Comparison of ENCODE assay signal across 25 cellular contexts in genomic region chr5:151793358-151793757, GRCh38. TPM values are rescaled to one million over a fixed set of nuclear protein-coding genes. Genes with fewer than 3 reads are reported as not detected.
A peak's percentile ranks its signal among the peaks of the same experiment; 100 is the strongest.
DNase-seq lines count a peak whose midpoint lies in the region; ATAC-seq, FAIRE-seq and TF ChIP-seq lines count a peak whose summit lies in the region.
"Had no signal": no experiment of that assay in that cellular context is flagged by ENCODE, and none has a peak within 500 bp of the region (broad histone marks: within the 10 kb centered on the region; RNA-seq: fewer than 3 reads in every experiment).

No MANE protein-coding gene starts in this region.

- H3K27ac ChIP-seq in HepG2 (ENCODE audit: extremely low read length, insufficient read depth, low read length) (no peak overlapping the region), right lobe of liver (no peak overlapping the region), endodermal cell (ENCODE audit: low read depth, low read length) (no peak overlapping the region)
- H3K27ac ChIP-seq: 22Rv1; BLaER1 treated with 17β-estradiol and CSF1 and Interleukin-3, amounts not matched to agents 10 nM and 100 nM had no signal

- H3K4me1 ChIP-seq in HepG2 (ENCODE audit: insufficient read depth, low read length) = peaks cover 10% of the 10 kb centered on the region
- H3K4me1 ChIP-seq in right lobe of liver = no peaks in the 10 kb centered on the region
- H3K4me1 ChIP-seq in endodermal cell (ENCODE audit: control insufficient read depth, insufficient read depth, low read length) = no peaks in the 10 kb centered on the region
- H3K4me1 ChIP-seq: BE2C had no signal

- TF ChIP-seq RAD21 in HepG2 (CRISPR knock-in tag; IDR thresholded peaks at IDR 0.05) = no peak

- WGBS in HepG2 (ENCODE audit: low lambda C conversion rate) = 72% methylated on average over 3 of the region's 3 CpGs
- 92% methylated on average over 3 of the region's 3 CpGs for WGBS in right lobe of liver (ENCODE audit: insufficient coverage, low coverage, low lambda C conversion rate, missing lambda C conversion rate)
- 79 to 94% methylated on average over 3 of the region's 3 CpGs for WGBS in endodermal cell (ENCODE audit: insufficient coverage in 1 of 2, insufficient read length in 1 of 2), 2 experiments

- peaks cover 66% of the 10 kb centered on the region for H3K36me3 Mint-ChIP-seq in activated naive CD4-positive, alpha-beta T cell treated with anti-CD3 and anti-CD28 coated beads, Interleukin-2, amount 10 ng/mL, durations not matched to agents 7 days and 5 days
- H3K36me3 Mint-ChIP-seq in endodermal cell (ENCODE audit: low read depth) (peaks cover 82% of the 10 kb centered on the region), endothelial cell (ENCODE audit: low read depth, unreplicated experiment) (peaks cover 25% of the 10 kb centered on the region)

- TF ChIP-seq POLR2A in HepG2 (IDR thresholded peaks at IDR 0.05; ENCODE audit: insufficient read depth in 1 of 2, low read depth in 2 of 2, low read length in 2 of 2) = no peak
- no peak for TF ChIP-seq POLR2A in right lobe of liver (IDR thresholded peaks at IDR 0.05)

- H3K36me3 ChIP-seq in HepG2 (replicated peaks in 1 of 2; ENCODE audit: control insufficient read depth in 1 of 2, insufficient read depth in 2 of 2, low read length in 2 of 2) = peaks cover 31 to 95% of the 10 kb centered on the region in 2 experiments
- peaks cover 11 to 87% (median 41%) of the 10 kb centered on the region in 4 donors for H3K36me3 ChIP-seq in right lobe of liver
- peaks cover 97% of the 10 kb centered on the region for H3K36me3 ChIP-seq in endodermal cell (ENCODE audit: control insufficient read depth, insufficient read depth, low read length)

- no peak overlapping the region for H3K4me3 Mint-ChIP-seq in activated naive CD4-positive, alpha-beta T cell treated with anti-CD3 and anti-CD28 coated beads, Interleukin-2, amount 10 ng/mL, durations not matched to agents 7 days and 5 days
- no peak overlapping the region for H3K4me3 Mint-ChIP-seq in endodermal cell
- H3K4me3 Mint-ChIP-seq in endothelial cell (ENCODE audit: unreplicated experiment) = no peak overlapping the region
- H3K4me3 Mint-ChIP-seq: CD14-positive monocyte; CD4-positive, alpha-beta T cell; GM23338; H9 had no signal

- BruUV-seq in HepG2 (replicated peaks; lab: Mats Ljungman, UMichigan) = no TSS peak

- H3K9me3 Mint-ChIP-seq in activated naive CD4-positive, alpha-beta T cell treated with anti-CD3 and anti-CD28 coated beads, Interleukin-2, amount 10 ng/mL, durations not matched to agents 7 days and 5 days = no peaks in the 10 kb centered on the region
- no peaks in the 10 kb centered on the region for H3K9me3 Mint-ChIP-seq in endodermal cell
- no peaks in the 10 kb centered on the region for H3K9me3 Mint-ChIP-seq in endothelial cell (ENCODE audit: unreplicated experiment)
- H3K9me3 Mint-ChIP-seq: CD14-positive monocyte; CD4-positive, alpha-beta T cell; GM23338; H9 had no signal

- in situ Hi-C loops in HepG2 (cut with HindIII; ENCODE audit: extremely low pct_ligation_motif_present, low pct_unique_long_range_greater_than_20kb) = no loop called here

- no peaks in the 10 kb centered on the region for H3K27me3 Mint-ChIP-seq in activated naive CD4-positive, alpha-beta T cell treated with anti-CD3 and anti-CD28 coated beads, Interleukin-2, amount 10 ng/mL, durations not matched to agents 7 days and 5 days
- no peaks in the 10 kb centered on the region for H3K27me3 Mint-ChIP-seq in endodermal cell (ENCODE audit: insufficient read depth)
- no peaks in the 10 kb centered on the region for H3K27me3 Mint-ChIP-seq in endothelial cell (ENCODE audit: unreplicated experiment)
- H3K27me3 Mint-ChIP-seq: CD4-positive, alpha-beta T cell had no signal

- DNase-seq in activated naive CD4-positive, alpha-beta T cell treated with anti-CD3 and anti-CD28 coated beads, Interleukin-2, amount 10 ng/mL, durations not matched to agents 7 days and 5 days = no peak
- DNase-seq in activated naive CD4-positive, alpha-beta T cell treated with Interleukin-2 at 50 U/mL for 16 hours = no peak
- DNase-seq in HepG2 (ENCODE audit: low spot score) (peak; percentile 40), right lobe of liver (no peak), endodermal cell (no peak), middle frontal gyrus (ENCODE audit: extremely low spot score, low spot score) (no peak), endothelial cell (ENCODE audit: low spot score) (no peak), AG08396 (ENCODE audit: low spot score) (no peak)
- DNase-seq: AML-193; BE2C; Calu3; CD4-positive, alpha-beta T cell; COR-L47; DMS53; DMS79 treated with DMSO at 0.1 percent for 48 hours; GF-D8; H9 had no signal

- peaks cover 59% of the 10 kb centered on the region for H3K79me2 ChIP-seq in HepG2 (ENCODE audit: insufficient read depth, low read length)

- H2AFZ ChIP-seq in HepG2 (ENCODE audit: low read length) = no peak overlapping the region
- H2AFZ ChIP-seq: GM23338 had no signal

- H3K27me3 ChIP-seq in HepG2 (ENCODE audit: control insufficient read depth in 1 of 2, insufficient read depth in 2 of 2, low read length in 2 of 2) (no peaks in the 10 kb centered on the region), right lobe of liver (no peaks in the 10 kb centered on the region), endodermal cell (ENCODE audit: control insufficient read depth, insufficient read depth, low read length, poor library complexity, severe bottlenecking) (no peaks in the 10 kb centered on the region)
- H3K27me3 ChIP-seq: BE2C; BLaER1 treated with 17β-estradiol and CSF1 and Interleukin-3, amounts not matched to agents 10 nM and 100 nM had no signal

- H3K9me3 ChIP-seq in HepG2 (ENCODE audit: low read length) = no peaks in the 10 kb centered on the region
- H3K9me3 ChIP-seq in right lobe of liver = no peaks in the 10 kb centered on the region
- no peaks in the 10 kb centered on the region for H3K9me3 ChIP-seq in endodermal cell (ENCODE audit: control insufficient read depth, low read length)
- H3K9me3 ChIP-seq: BE2C; BLaER1 treated with 17β-estradiol and CSF1 and Interleukin-3, amounts not matched to agents 10 nM and 100 nM had no signal

- no peak overlapping the region for H3K4me2 ChIP-seq in HepG2 (ENCODE audit: low read depth, low read length)
- H3K4me2 ChIP-seq: BLaER1 treated with 17β-estradiol and CSF1 and Interleukin-3, amounts not matched to agents 10 nM and 100 nM; GM23338 had no signal

- H3K9ac ChIP-seq in HepG2 (ENCODE audit: insufficient read depth, low read depth, low read length) = no peak overlapping the region
- H3K9ac ChIP-seq in endodermal cell (ENCODE audit: extremely low read depth, low read length, poor library complexity, severe bottlenecking) = no peak overlapping the region
- H3K9ac ChIP-seq: BLaER1 treated with 17β-estradiol and CSF1 and Interleukin-3, amounts not matched to agents 10 nM and 100 nM had no signal

- no peak overlapping the region for H3K4me3 ChIP-seq in HepG2 (replicated peaks in 1 of 3; ENCODE audit: insufficient read depth in 1 of 3, low read depth in 2 of 3, low read length in 3 of 3)
- H3K4me3 ChIP-seq in right lobe of liver = no peak overlapping the region
- no peak overlapping the region for H3K4me3 ChIP-seq in endodermal cell (ENCODE audit: low read length)
- H3K4me3 ChIP-seq: BLaER1 treated with 17β-estradiol and CSF1 and Interleukin-3, amounts not matched to agents 10 nM and 100 nM; GM23338 had no signal

- intact Hi-C loops in HepG2 (cut with micrococcal nuclease; ENCODE audit: unreplicated experiment) (no loop called here), right lobe of liver (cut with DNase I) (no loop called here)

- peaks cover 15% of the 10 kb centered on the region for H3K4me1 Mint-ChIP-seq in activated naive CD4-positive, alpha-beta T cell treated with anti-CD3 and anti-CD28 coated beads, Interleukin-2, amount 10 ng/mL, durations not matched to agents 7 days and 5 days
- H3K4me1 Mint-ChIP-seq in endodermal cell = no peaks in the 10 kb centered on the region
- no peaks in the 10 kb centered on the region for H3K4me1 Mint-ChIP-seq in endothelial cell (ENCODE audit: unreplicated experiment)
- H3K4me1 Mint-ChIP-seq: GM23338, H9 had no signal

- FAIRE-seq in HepG2 (lab: Jason Lieb, UNC) = no peak
- FAIRE-seq: A204.1, GM12891, GM18507 had no signal

- peaks cover 19% of the 10 kb centered on the region for H4K20me1 ChIP-seq in HepG2 (ENCODE audit: insufficient read depth, low read length)

- TF ChIP-seq EP300 in HepG2 (IDR thresholded peaks at IDR 0.05; ENCODE audit: low read depth in 2 of 2, low read length in 2 of 2) (no peak), HepG2 (CRISPR knock-in tag; IDR thresholded peaks at IDR 0.05; ENCODE audit: borderline replicate concordance) (no peak)

- H3K27ac Mint-ChIP-seq in activated naive CD4-positive, alpha-beta T cell treated with anti-CD3 and anti-CD28 coated beads, Interleukin-2, amount 10 ng/mL, durations not matched to agents 7 days and 5 days = peak overlapping the region; percentile 14
- H3K27ac Mint-ChIP-seq in endodermal cell (peak overlapping the region; percentile 75), endothelial cell (ENCODE audit: unreplicated experiment) (no peak overlapping the region)
- H3K27ac Mint-ChIP-seq: GM23338 had no signal

- TF ChIP-seq CTCF in HepG2 (CRISPR knock-in tag; IDR thresholded peaks at IDR 0.05) (no peak), right lobe of liver (IDR thresholded peaks at IDR 0.05) (no peak), endodermal cell (conservative IDR thresholded peaks at IDR 0.05) (no peak), endothelial cell (IDR thresholded peaks at IDR 0.05; ENCODE audit: unreplicated experiment) (no peak)

- ATAC-seq in HepG2 = peak; percentile 51
- ATAC-seq in right lobe of liver = no peak
- ATAC-seq: GM23338, HCT116 had no signal

- POLR2A ChIA-PET in HepG2 (lab: Yijun Ruan, JAX) = no interaction called here

- CTCF ChIA-PET in activated naive CD4-positive, alpha-beta T cell treated with anti-CD3 and anti-CD28 coated beads, Interleukin-2, amount 10 ng/mL, durations not matched to agents 7 days and 5 days (lab: Charles Lee) = no interaction called here
- CTCF ChIA-PET in HepG2 (lab: Yijun Ruan, JAX; ENCODE audit: low intra/inter-chr PET ratio, low total read pairs) = no interaction called here

RNA-seq across cellular contexts. Expression of gene G3BP1, which starts 21.6 kb away (rescaled TPM):
- total RNA-seq in HepG2 (2016; rRNA removed; fragmentation: Illumina TruSeq; extraction: Trizol) = 320 and 517 TPM in 2 replicates
- total RNA-seq in HepG2 (2016; cell fraction: cytosol; rRNA removed; fragmentation: Illumina TruSeq; extraction: Trizol; ENCODE audit: low read depth) = 41.5 and 44.3 TPM in 2 replicates
- total RNA-seq in HepG2 (2016; cell fraction: insoluble cytoplasmic fraction; rRNA removed; fragmentation: Illumina TruSeq; extraction: Trizol) = 318 and 499 TPM in 2 replicates
- total RNA-seq in HepG2 (2016; cell fraction: membrane; rRNA removed; fragmentation: Illumina TruSeq; extraction: Trizol) = 78.5 and 90.0 TPM in 2 replicates
- 169 and 180 TPM in 2 replicates for total RNA-seq in HepG2 (2016; cell fraction: nucleus; rRNA removed; fragmentation: Illumina TruSeq; extraction: Trizol)
- 36.7 and 36.8 TPM in 2 replicates for polyA plus RNA-seq in HepG2 (2011; rRNA removed)
- 19.1 and 29.1 TPM in 2 replicates for polyA plus RNA-seq in HepG2 (2011; cell fraction: cytosol; rRNA removed)
- 21.7 and 24.8 TPM in 2 replicates for polyA plus RNA-seq in HepG2 (2011; cell fraction: nucleus; rRNA removed)
- polyA plus RNA-seq in HepG2 (2012) = 69.1 and 93.9 TPM in 2 replicates
- polyA plus RNA-seq in HepG2 (2016; cell fraction: cytosol; fragmentation: Illumina TruSeq; extraction: Trizol; ENCODE audit: low read depth) = 10.9 and 11.4 TPM in 2 replicates
- 267 and 318 TPM in 2 replicates for polyA plus RNA-seq in HepG2 (2016; cell fraction: insoluble cytoplasmic fraction; fragmentation: Illumina TruSeq; extraction: Trizol; ENCODE audit: low read depth)
- polyA plus RNA-seq in HepG2 (2016; cell fraction: membrane; fragmentation: Illumina TruSeq; extraction: Trizol; ENCODE audit: low read depth) = 32.9 and 35.3 TPM in 2 replicates
- 110 and 112 TPM in 2 replicates for polyA plus RNA-seq in HepG2 (2016; cell fraction: nucleus; fragmentation: Illumina TruSeq; extraction: Trizol; ENCODE audit: insufficient read depth, low read depth)
- polyA minus RNA-seq in HepG2 (2011; rRNA and poly(A)+ RNA removed; ENCODE audit: low replicate concordance) = 119 and 313 TPM in 2 replicates
- 75.4 and 95.6 TPM in 2 replicates for polyA minus RNA-seq in HepG2 (2011; cell fraction: cytosol; rRNA and poly(A)+ RNA removed)
- 143 and 162 TPM in 2 replicates for polyA minus RNA-seq in HepG2 (2011; cell fraction: nucleus; rRNA and poly(A)+ RNA removed)
- 100 to 1,000 TPM in 2 of 6 experiments, 10 to 100 TPM in 4; 63.9 to 107 (median 94.5) TPM for total RNA-seq in right lobe of liver
- 100 to 1,000 TPM; 346 to 376 TPM for total RNA-seq in endodermal cell
- polyA plus RNA-seq in endodermal cell (2013, experiment 1 of 2) = 146 TPM
- polyA plus RNA-seq in endodermal cell (2013, experiment 2 of 2) = 146 TPM
- total RNA-seq in endothelial cell (ENCODE audit: unreplicated experiment) = 213 TPM

RNA-seq across cellular contexts. Expression of gene ATOX1, which starts 34.9 kb away (rescaled TPM):
- total RNA-seq in HepG2 (2016; rRNA removed; fragmentation: Illumina TruSeq; extraction: Trizol) = 124 and 146 TPM in 2 replicates
- 55.4 and 83.7 TPM in 2 replicates for total RNA-seq in HepG2 (2016; cell fraction: cytosol; rRNA removed; fragmentation: Illumina TruSeq; extraction: Trizol; ENCODE audit: low read depth)
- 123 and 144 TPM in 2 replicates for total RNA-seq in HepG2 (2016; cell fraction: insoluble cytoplasmic fraction; rRNA removed; fragmentation: Illumina TruSeq; extraction: Trizol)
- 93.5 and 124 TPM in 2 replicates for total RNA-seq in HepG2 (2016; cell fraction: membrane; rRNA removed; fragmentation: Illumina TruSeq; extraction: Trizol)
- total RNA-seq in HepG2 (2016; cell fraction: nucleus; rRNA removed; fragmentation: Illumina TruSeq; extraction: Trizol) = 49.1 and 52.7 TPM in 2 replicates
- 62.4 and 62.5 TPM in 2 replicates for polyA plus RNA-seq in HepG2 (2011; rRNA removed)
- polyA plus RNA-seq in HepG2 (2011; cell fraction: cytosol; rRNA removed) = 113 and 180 TPM in 2 replicates
- polyA plus RNA-seq in HepG2 (2011; cell fraction: nucleus; rRNA removed) = 35.5 and 39.6 TPM in 2 replicates
- polyA plus RNA-seq in HepG2 (2012) = 92.4 and 93.3 TPM in 2 replicates
- 97.4 and 143 TPM in 2 replicates for polyA plus RNA-seq in HepG2 (2016; cell fraction: cytosol; fragmentation: Illumina TruSeq; extraction: Trizol; ENCODE audit: low read depth)
- polyA plus RNA-seq in HepG2 (2016; cell fraction: insoluble cytoplasmic fraction; fragmentation: Illumina TruSeq; extraction: Trizol; ENCODE audit: low read depth) = 209 and 219 TPM in 2 replicates
- polyA plus RNA-seq in HepG2 (2016; cell fraction: membrane; fragmentation: Illumina TruSeq; extraction: Trizol; ENCODE audit: low read depth) = 131 and 173 TPM in 2 replicates
- polyA plus RNA-seq in HepG2 (2016; cell fraction: nucleus; fragmentation: Illumina TruSeq; extraction: Trizol; ENCODE audit: insufficient read depth, low read depth) = 113 and 116 TPM in 2 replicates
- polyA minus RNA-seq in HepG2 (2011; rRNA and poly(A)+ RNA removed; ENCODE audit: low replicate concordance) = 66.0 and 83.2 TPM in 2 replicates
- polyA minus RNA-seq in HepG2 (2011; cell fraction: cytosol; rRNA and poly(A)+ RNA removed) = 18.4 and 25.2 TPM in 2 replicates
- 18.3 and 24.2 TPM in 2 replicates for polyA minus RNA-seq in HepG2 (2011; cell fraction: nucleus; rRNA and poly(A)+ RNA removed)
- total RNA-seq in right lobe of liver = 100 to 1,000 TPM in 3 of 6 experiments, 10 to 100 TPM in 3; 83.1 to 177 (median 96.7) TPM
- 100 to 1,000 TPM; 105 to 129 TPM for total RNA-seq in endodermal cell
- polyA plus RNA-seq in endodermal cell (2013, experiment 1 of 2) = 102 TPM
- polyA plus RNA-seq in endodermal cell (2013, experiment 2 of 2) = 98.4 TPM
- total RNA-seq in endothelial cell (ENCODE audit: unreplicated experiment) = 106 TPM
